In the genomic region with DNA sequence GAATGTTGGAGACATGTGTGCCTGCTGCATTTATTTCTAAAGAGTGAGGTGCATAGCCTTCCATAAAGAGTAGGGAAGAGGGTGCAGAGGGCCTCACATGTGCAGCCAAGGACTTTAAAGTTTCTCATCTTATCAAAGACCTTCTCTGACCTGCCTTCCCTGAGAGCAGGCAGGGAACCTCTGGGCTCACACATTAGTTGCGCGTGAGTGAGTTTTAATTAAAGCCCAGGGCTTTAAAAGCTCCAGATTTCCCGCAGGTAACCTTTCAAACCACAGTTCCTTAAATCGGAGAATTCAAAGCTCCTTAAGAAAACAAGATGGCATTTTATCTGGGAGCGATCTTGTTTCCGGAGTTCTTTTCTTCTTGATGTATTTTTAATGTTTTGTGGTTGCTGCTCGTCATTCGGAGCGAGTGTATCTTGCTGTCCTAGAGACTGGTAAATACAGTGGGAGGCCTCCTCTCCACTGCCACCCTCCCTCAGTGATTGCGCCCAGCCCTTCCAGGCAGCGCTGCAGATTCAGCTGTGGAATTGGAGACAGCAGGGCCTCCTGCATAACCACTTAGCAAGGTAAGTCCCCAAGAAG, we compare ENCODE assay signal across 20 cellular contexts.
DNase-seq lines count a peak whose midpoint lies in the region; ATAC-seq and TF ChIP-seq lines count a peak whose summit lies in the region.
"Had no signal": no experiment of that assay in that cellular context is flagged by ENCODE, and none has a peak within 500 bp of the region (broad histone marks: within the 10 kb centered on the region; RNA-seq: fewer than 3 reads in every experiment).

No MANE protein-coding gene starts in this region.

- H3K9me3 ChIP-seq in WERI-Rb-1 (ENCODE audit: severe bottlenecking), result no peaks in the 10 kb centered on the region
- no peaks in the 10 kb centered on the region for H3K9me3 ChIP-seq in prostate gland
- H3K9me3 ChIP-seq: HAP-1, MG63 had no signal

- no peaks in the 10 kb centered on the region for H3K79me2 ChIP-seq in GM23338 (replicated peaks; ENCODE audit: insufficient read depth)

- H3K27me3 ChIP-seq in GM23338 (ENCODE audit: insufficient read depth) (no peaks in the 10 kb centered on the region), WERI-Rb-1 (ENCODE audit: insufficient read depth, low read depth, severe bottlenecking) (no peaks in the 10 kb centered on the region), prostate gland (replicated peaks; ENCODE audit: insufficient read depth) (no peaks in the 10 kb centered on the region)

- H3K27ac ChIP-seq in GM23338 (ENCODE audit: low read depth) (no peak overlapping the region), WERI-Rb-1 (no peak overlapping the region), prostate gland (no peak overlapping the region)

- no peak overlapping the region for H3K27ac Mint-ChIP-seq in GM23338
- H3K27ac Mint-ChIP-seq in activated T-helper 17 cell treated with anti-CD3 and anti-CD28 coated beads, Interleukin-2, amount 50 U/mL, for 72 hours, result no peak overlapping the region
- H3K27ac Mint-ChIP-seq: T-helper 17 cell had no signal

- in situ Hi-C loops in Caki2 (cut with HindIII; ENCODE audit: low pct_unique_long_range_greater_than_20kb, low sequenced_read_pairs), result no loop called here

- H3K9me2 ChIP-seq in GM23338 (ENCODE audit: insufficient read depth), result 0 out of 2 replicates have a peak, but pooled peaks cover 4% of the 10 kb centered on the region

- peaks cover 11% of the 10 kb centered on the region; the same call in 1 of the 3 replicates for H3K4me1 Mint-ChIP-seq in GM23338
- no peaks in the 10 kb centered on the region for H3K4me1 Mint-ChIP-seq in activated T-helper 17 cell treated with anti-CD3 and anti-CD28 coated beads, Interleukin-2, amount 50 U/mL, for 72 hours
- H3K4me1 Mint-ChIP-seq: CD8-positive, alpha-beta memory T cell; T-helper 17 cell had no signal

- DNase-seq in Caki2 (ENCODE audit: low read depth) (peak; percentile 94), GM23338 (ENCODE audit: low spot score) (no peak), WERI-Rb-1 (peak; percentile 64), left kidney (ENCODE audit: low read depth, low spot score) (peak; percentile 84), SK-N-DZ (ENCODE audit: low spot score) (no peak), prostate gland (ENCODE audit: low spot score) (no peak)
- DNase-seq: C1 segment of cervical spinal cord; CD8-positive, alpha-beta memory T cell; DND-41; IMR-90; MG63; NCI-H1048; NCI-H2081; NCI-H226; NK-92 treated with Interleukin-12 subunit alpha and Interleukin-12 subunit beta, amount 100 ng/mL, for 24 hours; OCI-M1; T-helper 17 cell had no signal

- H2AFZ ChIP-seq in GM23338, result peak overlapping the region; percentile 83

- no peak overlapping the region for H3K4me2 ChIP-seq in GM23338

- no peak overlapping the region for H3K4me3 Mint-ChIP-seq in GM23338
- H3K4me3 Mint-ChIP-seq in activated T-helper 17 cell treated with anti-CD3 and anti-CD28 coated beads, Interleukin-2, amount 50 U/mL, for 72 hours, result no peak overlapping the region
- H3K4me3 Mint-ChIP-seq: CD8-positive, alpha-beta memory T cell; T-helper 17 cell had no signal

- H4K20me1 ChIP-seq in GM23338 (replicated peaks; ENCODE audit: insufficient read depth), result no peaks in the 10 kb centered on the region

- TF ChIP-seq POLR2A in prostate gland (IDR thresholded peaks at IDR 0.05), result no peak

- H3K36me3 ChIP-seq in GM23338 (ENCODE audit: insufficient read depth) (no peaks in the 10 kb centered on the region), WERI-Rb-1 (no peaks in the 10 kb centered on the region), prostate gland (no peaks in the 10 kb centered on the region)
- H3K36me3 ChIP-seq: HAP-1, MG63 had no signal

- peaks cover 2% of the 10 kb centered on the region for H3K27me3 Mint-ChIP-seq in GM23338 (ENCODE audit: insufficient read depth, low read depth, poor library complexity)
- H3K27me3 Mint-ChIP-seq in activated T-helper 17 cell treated with anti-CD3 and anti-CD28 coated beads, Interleukin-2, amount 50 U/mL, for 72 hours, result peaks cover 12% of the 10 kb centered on the region

- peaks cover 19% of the 10 kb centered on the region for H3K36me3 Mint-ChIP-seq in GM23338 (ENCODE audit: low read depth)
- H3K36me3 Mint-ChIP-seq in activated T-helper 17 cell treated with anti-CD3 and anti-CD28 coated beads, Interleukin-2, amount 50 U/mL, for 72 hours (ENCODE audit: low read depth), result no peaks in the 10 kb centered on the region
- H3K36me3 Mint-ChIP-seq: CD8-positive, alpha-beta memory T cell had no signal

- H3K9me3 Mint-ChIP-seq in GM23338, result peaks cover 23% of the 10 kb centered on the region
- H3K9me3 Mint-ChIP-seq in activated T-helper 17 cell treated with anti-CD3 and anti-CD28 coated beads, Interleukin-2, amount 50 U/mL, for 72 hours, result no peaks in the 10 kb centered on the region

- no peak for TF ChIP-seq CTCF in GM23338 (conservative IDR thresholded peaks at IDR 0.05; ENCODE audit: low read depth in 2 of 2)
- no peak for TF ChIP-seq CTCF in WERI-Rb-1 (IDR thresholded peaks at IDR 0.05; ENCODE audit: low read depth, low read length)
- TF ChIP-seq CTCF in prostate gland (IDR thresholded peaks at IDR 0.05), result no peak

- H3K4me1 ChIP-seq in GM23338 (ENCODE audit: insufficient read depth) (peaks cover 17% of the 10 kb centered on the region), prostate gland (replicated peaks) (no peaks in the 10 kb centered on the region)
- H3K4me1 ChIP-seq: HAP-1 had no signal

- ATAC-seq in GM23338, result no peak
- ATAC-seq in activated T-helper 17 cell treated with anti-CD3 and anti-CD28 coated beads, Interleukin-2, amount 50 U/mL, for 72 hours (replicated peaks), result no peak
- ATAC-seq in GM19324 (IDR thresholded peaks at IDR 0.05; ENCODE audit: low FRiP score, unreplicated experiment), result no peak
- ATAC-seq: T-helper 17 cell had no signal

- no peak overlapping the region for H3K4me3 ChIP-seq in GM23338
- H3K4me3 ChIP-seq in WERI-Rb-1 (ENCODE audit: low read depth, low read length), result peak overlapping the region; percentile 21
- H3K4me3 ChIP-seq in prostate gland, result no peak overlapping the region
- H3K4me3 ChIP-seq: HAP-1, MG63 had no signal

- no peaks in the 10 kb centered on the region for H3F3A ChIP-seq in GM23338 (replicated peaks; ENCODE audit: low read depth)

- intact Hi-C loops in prostate gland (cut with DNase I), result no loop called here

- WGBS in prostate gland, result 35% methylated on average over 11 of the region's 11 CpGs

TF ChIP-seq in GM23338, 12 proteins besides CTCF, POLR2A, EP300 and RAD21:
- no peak for TF ChIP-seq ZNF114 (CRISPR knock-in tag; IDR thresholded peaks at IDR 0.05)
- no peak for TF ChIP-seq JUNB (IDR thresholded peaks at IDR 0.05; ENCODE audit: unreplicated experiment)
- no peak for TF ChIP-seq CREB1 (CRISPR knock-in tag; IDR thresholded peaks at IDR 0.05; ENCODE audit: low read depth)
- TF ChIP-seq, protein P1, sequence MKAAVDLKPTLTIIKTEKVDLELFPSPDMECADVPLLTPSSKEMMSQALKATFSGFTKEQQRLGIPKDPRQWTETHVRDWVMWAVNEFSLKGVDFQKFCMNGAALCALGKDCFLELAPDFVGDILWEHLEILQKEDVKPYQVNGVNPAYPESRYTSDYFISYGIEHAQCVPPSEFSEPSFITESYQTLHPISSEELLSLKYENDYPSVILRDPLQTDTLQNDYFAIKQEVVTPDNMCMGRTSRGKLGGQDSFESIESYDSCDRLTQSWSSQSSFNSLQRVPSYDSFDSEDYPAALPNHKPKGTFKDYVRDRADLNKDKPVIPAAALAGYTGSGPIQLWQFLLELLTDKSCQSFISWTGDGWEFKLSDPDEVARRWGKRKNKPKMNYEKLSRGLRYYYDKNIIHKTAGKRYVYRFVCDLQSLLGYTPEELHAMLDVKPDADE (IDR thresholded peaks at IDR 0.05), result no peak
- TF ChIP-seq, protein P2, sequence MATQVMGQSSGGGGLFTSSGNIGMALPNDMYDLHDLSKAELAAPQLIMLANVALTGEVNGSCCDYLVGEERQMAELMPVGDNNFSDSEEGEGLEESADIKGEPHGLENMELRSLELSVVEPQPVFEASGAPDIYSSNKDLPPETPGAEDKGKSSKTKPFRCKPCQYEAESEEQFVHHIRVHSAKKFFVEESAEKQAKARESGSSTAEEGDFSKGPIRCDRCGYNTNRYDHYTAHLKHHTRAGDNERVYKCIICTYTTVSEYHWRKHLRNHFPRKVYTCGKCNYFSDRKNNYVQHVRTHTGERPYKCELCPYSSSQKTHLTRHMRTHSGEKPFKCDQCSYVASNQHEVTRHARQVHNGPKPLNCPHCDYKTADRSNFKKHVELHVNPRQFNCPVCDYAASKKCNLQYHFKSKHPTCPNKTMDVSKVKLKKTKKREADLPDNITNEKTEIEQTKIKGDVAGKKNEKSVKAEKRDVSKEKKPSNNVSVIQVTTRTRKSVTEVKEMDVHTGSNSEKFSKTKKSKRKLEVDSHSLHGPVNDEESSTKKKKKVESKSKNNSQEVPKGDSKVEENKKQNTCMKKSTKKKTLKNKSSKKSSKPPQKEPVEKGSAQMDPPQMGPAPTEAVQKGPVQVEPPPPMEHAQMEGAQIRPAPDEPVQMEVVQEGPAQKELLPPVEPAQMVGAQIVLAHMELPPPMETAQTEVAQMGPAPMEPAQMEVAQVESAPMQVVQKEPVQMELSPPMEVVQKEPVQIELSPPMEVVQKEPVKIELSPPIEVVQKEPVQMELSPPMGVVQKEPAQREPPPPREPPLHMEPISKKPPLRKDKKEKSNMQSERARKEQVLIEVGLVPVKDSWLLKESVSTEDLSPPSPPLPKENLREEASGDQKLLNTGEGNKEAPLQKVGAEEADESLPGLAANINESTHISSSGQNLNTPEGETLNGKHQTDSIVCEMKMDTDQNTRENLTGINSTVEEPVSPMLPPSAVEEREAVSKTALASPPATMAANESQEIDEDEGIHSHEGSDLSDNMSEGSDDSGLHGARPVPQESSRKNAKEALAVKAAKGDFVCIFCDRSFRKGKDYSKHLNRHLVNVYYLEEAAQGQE (IDR thresholded peaks at IDR 0.05; ENCODE audit: unreplicated experiment), result no peak
- no peak for TF ChIP-seq NANOG (IDR thresholded peaks at IDR 0.05; ENCODE audit: borderline replicate concordance)

Comparison
In these comparisons a context has a peak if more than half of its experiments do, and no peak if none do; other contexts are left out.
1. DNase-seq: peak in Caki2 (single experiment), WERI-Rb-1 (single experiment) and left kidney (single experiment); none in GM23338 (single experiment), SK-N-DZ (single experiment) and prostate gland (single experiment).